1 cellular context compared by ENCODE assay signal in genomic region chr4:153466637-153467153, GRCh38.
TF ChIP-seq lines count a peak whose summit lies in the region.

No MANE protein-coding gene starts in this region.

TF ChIP-seq in HepG2, 621 proteins besides CTCF, POLR2A, EP300 and RAD21 (continued from another document and continues in another):
- TF ChIP-seq ARID4A (CRISPR knock-in tag; IDR thresholded peaks at IDR 0.05; ENCODE audit: borderline replicate concordance) = peak; percentile 53; the same call in 1 of the 2 replicates
- peak; percentile 85 for TF ChIP-seq ZNF800 (CRISPR knock-in tag; IDR thresholded peaks at IDR 0.05)
- no peak for TF ChIP-seq REL (CRISPR knock-in tag; conservative IDR thresholded peaks at IDR 0.05)
- no peak for TF ChIP-seq ZHX2 (IDR thresholded peaks at IDR 0.05; ENCODE audit: low read depth)
- TF ChIP-seq ZHX2 (CRISPR knock-in tag; IDR thresholded peaks at IDR 0.05; ENCODE audit: borderline replicate concordance) = no peak
- no peak for TF ChIP-seq KLF6 (CRISPR knock-in tag; IDR thresholded peaks at IDR 0.05)
- TF ChIP-seq ZFX (CRISPR knock-in tag; IDR thresholded peaks at IDR 0.05; ENCODE audit: low read depth) = peak; percentile 26; the same call in 1 of the 2 replicates
- TF ChIP-seq SP2 (CRISPR knock-in tag; IDR thresholded peaks at IDR 0.05) = peak; percentile 46
- no peak for TF ChIP-seq ISX (CRISPR knock-in tag; conservative IDR thresholded peaks at IDR 0.05)
- TF ChIP-seq ZSCAN20 (CRISPR knock-in tag; IDR thresholded peaks at IDR 0.05; ENCODE audit: borderline replicate concordance) = peak; percentile 25; the same call in 1 of the 2 replicates
- TF ChIP-seq SP4 (CRISPR knock-in tag; IDR thresholded peaks at IDR 0.05) = no peak
- 0 out of 2 replicates have a peak, but pooled peaks have one; percentile 12 for TF ChIP-seq ZNF589 (CRISPR knock-in tag; conservative IDR thresholded peaks at IDR 0.05)
- no peak for TF ChIP-seq ZNF616 (CRISPR knock-in tag; IDR thresholded peaks at IDR 0.05; ENCODE audit: low read depth)
- TF ChIP-seq ZNF564 (CRISPR knock-in tag; IDR thresholded peaks at IDR 0.05) = no peak
- 0 out of 2 replicates have a peak, but pooled peaks have one; percentile 15 for TF ChIP-seq HNF1B (CRISPR knock-in tag; IDR thresholded peaks at IDR 0.05)
- TF ChIP-seq ZNF672 (CRISPR knock-in tag; IDR thresholded peaks at IDR 0.05) = 0 out of 2 replicates have a peak, but pooled peaks have one; percentile 32
- no peak for TF ChIP-seq ZNF660 (CRISPR knock-in tag; IDR thresholded peaks at IDR 0.05; ENCODE audit: borderline replicate concordance, low read depth)
- TF ChIP-seq FOXK2 (IDR thresholded peaks at IDR 0.05) = no peak
- TF ChIP-seq TCF7L2 (IDR thresholded peaks at IDR 0.05; ENCODE audit: low read depth, low read length) = no peak
- 0 out of 2 replicates have a peak, but pooled peaks have one; percentile 6 for TF ChIP-seq CBFB (CRISPR knock-in tag; IDR thresholded peaks at IDR 0.05)
- no peak for TF ChIP-seq REST (IDR thresholded peaks at IDR 0.05; ENCODE audit: borderline replicate concordance in 1 of 2, low read depth in 1 of 2, low read length in 2 of 2)
- no peak for TF ChIP-seq ZBTB40 (IDR thresholded peaks at IDR 0.05)
- TF ChIP-seq ZBTB40 (CRISPR knock-in tag; IDR thresholded peaks at IDR 0.05) = no peak
- no peak for TF ChIP-seq RAD51 (IDR thresholded peaks at IDR 0.05; ENCODE audit: borderline replicate concordance)
